Comparison of ENCODE assay signal across 1 cellular context in the genomic region with DNA sequence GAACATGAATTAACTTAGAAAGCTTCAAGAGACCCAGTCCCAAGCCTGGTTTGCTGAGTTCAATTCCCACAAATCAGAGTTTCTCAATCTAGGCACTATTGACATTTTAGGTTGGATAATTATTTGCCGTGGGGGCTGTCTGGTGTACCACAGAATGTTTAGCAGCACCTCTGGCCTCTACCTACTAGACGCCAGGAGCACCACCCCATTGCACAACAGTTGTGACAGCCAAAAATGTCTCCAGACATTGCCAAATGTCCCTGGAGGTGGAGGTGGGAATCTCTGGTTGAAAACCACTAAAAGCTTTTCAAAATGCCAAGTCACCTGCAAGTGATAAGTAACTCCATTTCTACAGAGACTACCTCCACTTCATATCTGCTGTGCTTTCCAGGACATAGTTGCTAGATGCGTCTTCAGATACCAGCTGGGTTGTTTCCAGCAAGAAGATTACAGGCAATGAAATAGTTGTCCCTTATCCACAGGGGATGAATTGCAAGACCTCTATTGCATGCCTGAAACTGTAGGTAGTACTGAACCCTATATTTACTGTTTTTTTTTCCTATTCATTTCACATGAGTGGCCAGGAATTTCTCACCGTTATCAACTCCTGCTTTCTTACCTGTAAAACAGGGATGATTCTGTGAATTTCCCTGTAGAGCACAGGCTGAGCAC.
TF ChIP-seq lines count a peak whose summit lies in the region.

No MANE protein-coding gene starts in this region.

TF ChIP-seq in neural cell, 6 proteins besides CTCF, POLR2A, EP300 and RAD21 (continued from another document):
- TF ChIP-seq, protein P1, sequence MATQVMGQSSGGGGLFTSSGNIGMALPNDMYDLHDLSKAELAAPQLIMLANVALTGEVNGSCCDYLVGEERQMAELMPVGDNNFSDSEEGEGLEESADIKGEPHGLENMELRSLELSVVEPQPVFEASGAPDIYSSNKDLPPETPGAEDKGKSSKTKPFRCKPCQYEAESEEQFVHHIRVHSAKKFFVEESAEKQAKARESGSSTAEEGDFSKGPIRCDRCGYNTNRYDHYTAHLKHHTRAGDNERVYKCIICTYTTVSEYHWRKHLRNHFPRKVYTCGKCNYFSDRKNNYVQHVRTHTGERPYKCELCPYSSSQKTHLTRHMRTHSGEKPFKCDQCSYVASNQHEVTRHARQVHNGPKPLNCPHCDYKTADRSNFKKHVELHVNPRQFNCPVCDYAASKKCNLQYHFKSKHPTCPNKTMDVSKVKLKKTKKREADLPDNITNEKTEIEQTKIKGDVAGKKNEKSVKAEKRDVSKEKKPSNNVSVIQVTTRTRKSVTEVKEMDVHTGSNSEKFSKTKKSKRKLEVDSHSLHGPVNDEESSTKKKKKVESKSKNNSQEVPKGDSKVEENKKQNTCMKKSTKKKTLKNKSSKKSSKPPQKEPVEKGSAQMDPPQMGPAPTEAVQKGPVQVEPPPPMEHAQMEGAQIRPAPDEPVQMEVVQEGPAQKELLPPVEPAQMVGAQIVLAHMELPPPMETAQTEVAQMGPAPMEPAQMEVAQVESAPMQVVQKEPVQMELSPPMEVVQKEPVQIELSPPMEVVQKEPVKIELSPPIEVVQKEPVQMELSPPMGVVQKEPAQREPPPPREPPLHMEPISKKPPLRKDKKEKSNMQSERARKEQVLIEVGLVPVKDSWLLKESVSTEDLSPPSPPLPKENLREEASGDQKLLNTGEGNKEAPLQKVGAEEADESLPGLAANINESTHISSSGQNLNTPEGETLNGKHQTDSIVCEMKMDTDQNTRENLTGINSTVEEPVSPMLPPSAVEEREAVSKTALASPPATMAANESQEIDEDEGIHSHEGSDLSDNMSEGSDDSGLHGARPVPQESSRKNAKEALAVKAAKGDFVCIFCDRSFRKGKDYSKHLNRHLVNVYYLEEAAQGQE (IDR thresholded peaks at IDR 0.05; ENCODE audit: borderline replicate concordance): peak; percentile 34
